Comparison of ENCODE assay signal across 32 cellular contexts in genomic region chr15:80958818-80959495, GRCh38.
"Had no signal": no experiment of that assay in that cellular context is flagged by ENCODE, and none has a peak within 500 bp of the region (broad histone marks: within the 10 kb centered on the region; RNA-seq: fewer than 3 reads in every experiment).

No MANE protein-coding gene starts in this region.

- H3K27ac Mint-ChIP-seq: activated B cell treated with CpG ODN at 0.5 μM for 24 hours; activated CD4-positive, alpha-beta memory T cell treated with anti-CD3 and anti-CD28 coated beads for 36 hours; activated naive CD8-positive, alpha-beta T cell treated with anti-CD3 and anti-CD28 coated beads for 36 hours; activated T-cell treated with anti-CD3 and anti-CD28 coated beads, Interleukin-2, amount 50 U/mL, for 24 hours; activated T-helper 2 cell treated with anti-CD3 and anti-CD28 coated beads, Interferon-gamma antibody, Interleukin-2, Interleukin-4, amounts not matched to agents 10 μg/mL and 5 μg/mL and 100 μg/mL, durations not matched to agents 14 hours and 24 hours and 36 hours had no signal

- H3K4me1 Mint-ChIP-seq: activated B cell treated with CpG ODN at 0.5 μM for 24 hours had no signal

- H3K4me1 ChIP-seq: Peyer's patch had no signal

- H3K27me3 ChIP-seq: brain microvascular endothelial cell, Peyer's patch had no signal

- H3K4me3 ChIP-seq: K562, Peyer's patch had no signal

- DNase-seq: activated B cell treated with CpG ODN at 0.5 μM for 24 hours; activated CD4-positive, alpha-beta memory T cell treated with anti-CD3 and anti-CD28 coated beads for 36 hours; activated CD4-positive, alpha-beta T cell treated with anti-CD3 and anti-CD28 coated beads for 4 hours; activated CD4-positive, alpha-beta T cell treated with anti-CD3 and anti-CD28 coated beads, Interleukin-2, amount 50 U/mL, for 1 hour; activated CD4-positive, CD25-positive, alpha-beta regulatory T cell treated with anti-CD3 and anti-CD28 coated beads, Interleukin-2, amount 50 U/mL, for 72 hours; activated naive CD4-positive, alpha-beta T cell treated with anti-CD3 and anti-CD28 coated beads, Interleukin-2, amount 50 U/mL, for 16 hours; activated naive CD8-positive, alpha-beta T cell treated with anti-CD3 and anti-CD28 coated beads for 36 hours; activated T-cell treated with anti-CD3 and anti-CD28 coated beads, Interleukin-2, amount 50 U/mL, for 24 hours; amniotic stem cell; aorta; brain microvascular endothelial cell; NCI-H1048; NCI-H1436 treated with DMSO at 0.1 percent for 48 hours; NCI-H1694 treated with DMSO at 0.1 percent for 48 hours; NCI-H2029; NCI-H510A; NCI-H526; NCI-H748 treated with DMSO at 0.1 percent for 48 hours; NK-92 treated with Interleukin-12 subunit alpha and Interleukin-12 subunit beta, amount 100 ng/mL, for 24 hours; Peyer's patch; RPMI8226; SIG-M5; T-helper 1 cell; T-helper 2 cell; T-helper 9 cell had no signal

- H3K9me3 ChIP-seq: Peyer's patch had no signal

- H3K27me3 Mint-ChIP-seq: activated B cell treated with CpG ODN at 0.5 μM for 24 hours; activated CD4-positive, alpha-beta memory T cell treated with anti-CD3 and anti-CD28 coated beads for 36 hours; activated naive CD8-positive, alpha-beta T cell treated with anti-CD3 and anti-CD28 coated beads for 36 hours; activated T-cell treated with anti-CD3 and anti-CD28 coated beads, Interleukin-2, amount 50 U/mL, for 24 hours; central memory CD8-positive, alpha-beta T cell had no signal

- H3K36me3 ChIP-seq: brain microvascular endothelial cell had no signal

- H3K27ac ChIP-seq: brain microvascular endothelial cell, Peyer's patch, VCaP had no signal

- H3K4me3 Mint-ChIP-seq: activated B cell treated with CpG ODN at 0.5 μM for 24 hours; activated CD4-positive, alpha-beta memory T cell treated with anti-CD3 and anti-CD28 coated beads for 36 hours; activated naive CD8-positive, alpha-beta T cell treated with anti-CD3 and anti-CD28 coated beads for 36 hours; activated T-cell treated with anti-CD3 and anti-CD28 coated beads, Interleukin-2, amount 50 U/mL, for 24 hours; central memory CD8-positive, alpha-beta T cell had no signal

- H3K9me3 Mint-ChIP-seq: activated B cell treated with CpG ODN at 0.5 μM for 24 hours; activated CD4-positive, alpha-beta memory T cell treated with anti-CD3 and anti-CD28 coated beads for 36 hours; activated naive CD8-positive, alpha-beta T cell treated with anti-CD3 and anti-CD28 coated beads for 36 hours; activated T-cell treated with anti-CD3 and anti-CD28 coated beads, Interleukin-2, amount 50 U/mL, for 24 hours; activated T-helper 2 cell treated with anti-CD3 and anti-CD28 coated beads, Interferon-gamma antibody, Interleukin-2, Interleukin-4, amounts not matched to agents 10 μg/mL and 5 μg/mL and 100 μg/mL, durations not matched to agents 14 hours and 24 hours and 36 hours; central memory CD8-positive, alpha-beta T cell had no signal

- ATAC-seq: K562, PC-3, Right ventricle myocardium inferior, SK-N-SH treated with all-trans-retinoic acid at 6 μM for 48 hours had no signal
